Comparison of ENCODE assay signal across 1 cellular context in the genomic region with DNA sequence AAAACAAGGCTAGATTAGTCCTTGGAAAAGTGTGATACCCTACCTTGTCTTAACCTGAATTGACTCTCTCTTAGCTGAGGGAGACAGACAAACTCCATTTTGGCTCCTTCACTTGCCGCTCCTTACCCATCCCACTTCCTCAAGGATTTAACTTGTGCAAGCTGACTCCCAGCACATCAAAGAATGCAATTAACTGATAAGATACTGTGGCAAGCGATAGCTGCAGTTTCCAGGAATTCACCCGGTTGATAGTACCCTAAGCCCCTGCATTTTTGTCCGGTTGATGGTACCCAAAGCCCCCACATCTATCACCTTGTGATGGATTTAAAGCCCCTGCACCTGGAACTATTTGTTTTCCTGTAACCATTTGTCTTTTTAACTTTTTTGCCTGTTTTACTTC.
TF ChIP-seq lines count a peak whose summit lies in the region.

No MANE protein-coding gene starts in this region.

TF ChIP-seq in GM23338, 12 proteins besides CTCF, POLR2A, EP300 and RAD21:
- TF ChIP-seq ZNF462 (CRISPR knock-in tag; IDR thresholded peaks at IDR 0.05): no peak
- no peak for TF ChIP-seq ETS1 (IDR thresholded peaks at IDR 0.05)
